Comparison of ENCODE assay signal across 18 cellular contexts in the genomic region with DNA sequence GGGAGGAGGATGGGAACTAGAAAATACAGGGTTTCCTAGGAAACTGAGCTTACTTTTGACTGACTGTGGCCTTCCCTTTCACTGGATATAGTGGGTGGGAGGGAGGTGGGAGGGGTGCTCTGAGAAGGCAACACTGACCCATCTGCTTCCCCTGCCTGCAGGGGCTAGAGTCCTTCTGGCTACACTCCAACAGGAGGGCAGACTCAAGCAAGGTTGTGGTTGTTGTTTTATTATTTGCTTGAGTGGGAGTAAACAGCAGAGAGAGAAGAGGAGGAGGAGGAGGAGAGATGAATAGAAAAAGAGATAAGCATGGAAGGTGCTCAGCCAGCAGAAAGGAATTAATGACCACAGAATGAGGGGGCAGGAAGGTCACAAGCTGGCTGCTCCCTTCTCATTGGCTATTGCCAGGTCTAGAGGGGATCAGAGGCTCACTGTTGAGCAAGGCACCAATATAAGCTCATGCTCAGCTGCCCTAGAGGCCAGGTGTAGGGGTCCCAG.
DNase-seq lines count a peak whose midpoint lies in the region; ATAC-seq, FAIRE-seq and TF ChIP-seq lines count a peak whose summit lies in the region.
"Had no signal": no experiment of that assay in that cellular context is flagged by ENCODE, and none has a peak within 500 bp of the region (broad histone marks: within the 10 kb centered on the region; RNA-seq: fewer than 3 reads in every experiment).

No MANE protein-coding gene starts in this region.

- peaks cover 0 to 40% (median 12%) of the 10 kb centered on the region in 3 donors for H3K4me1 ChIP-seq in gastroesophageal sphincter
- H3K4me1 ChIP-seq: body of pancreas, Caco-2 had no signal

- peaks cover 43% of the 10 kb centered on the region for H3K4me1 Mint-ChIP-seq in T-helper 17 cell

- no peak overlapping the region for H3K27ac Mint-ChIP-seq in T-helper 17 cell
- H3K27ac Mint-ChIP-seq: activated CD4-positive, alpha-beta memory T cell treated with anti-CD3 and anti-CD28 coated beads, Interleukin-2, amount 10 ng/mL, durations not matched to agents 7 days and 5 days; activated T-helper 2 cell treated with anti-CD3 and anti-CD28 coated beads, Interferon-gamma antibody, Interleukin-2, Interleukin-4, amounts not matched to agents 10 μg/mL and 5 μg/mL and 100 μg/mL, durations not matched to agents 14 hours and 24 hours and 36 hours; nephron progenitor cell had no signal

- no peak overlapping the region for H3K4me3 Mint-ChIP-seq in T-helper 17 cell
- H3K4me3 Mint-ChIP-seq: activated CD4-positive, alpha-beta memory T cell treated with anti-CD3 and anti-CD28 coated beads, Interleukin-2, amount 10 ng/mL, durations not matched to agents 7 days and 5 days; nephron progenitor cell had no signal

- TF ChIP-seq CTCF in gastroesophageal sphincter (IDR thresholded peaks at IDR 0.05) = no peak

- no peaks in the 10 kb centered on the region for H3K36me3 ChIP-seq in gastroesophageal sphincter
- H3K36me3 ChIP-seq: gastrocnemius medialis, thoracic aorta had no signal

- no peak overlapping the region for H3K4me3 ChIP-seq in gastroesophageal sphincter
- H3K4me3 ChIP-seq: body of pancreas, gastrocnemius medialis, thoracic aorta had no signal

- no peaks in the 10 kb centered on the region for H3K27me3 ChIP-seq in gastroesophageal sphincter
- H3K27me3 ChIP-seq: body of pancreas, gastrocnemius medialis had no signal

- DNase-seq in NCI-H2196 (lab: John Stamatoyannopoulos, UW; ENCODE audit: unreplicated experiment) = peak; percentile 25
- DNase-seq in NCI-H2196 treated with DMSO at 0.1 percent for 48 hours (lab: John Stamatoyannopoulos, UW; ENCODE audit: unreplicated experiment) = no peak
- DNase-seq in NCI-H82 treated with DMSO at 0.1 percent for 48 hours (lab: John Stamatoyannopoulos, UW; ENCODE audit: unreplicated experiment) = peak; percentile 38
- DNase-seq in T-helper 17 cell = no peak
- no peak for DNase-seq in GM12892 (ENCODE audit: insufficient read length)
- DNase-seq: activated CD4-positive, alpha-beta memory T cell treated with anti-CD3 and anti-CD28 coated beads, Interleukin-2, amount 10 ng/mL, durations not matched to agents 7 days and 5 days; body of pancreas; Caco-2; effector memory CD4-positive, alpha-beta T cell; left cardiac atrium; NCI-H446 treated with DMSO at 0.1 percent for 48 hours; nephron progenitor cell had no signal

- TF ChIP-seq EP300 in gastroesophageal sphincter (IDR thresholded peaks at IDR 0.05) = no peak

- no peaks in the 10 kb centered on the region for H3K36me3 Mint-ChIP-seq in T-helper 17 cell (ENCODE audit: low read depth)

- no peak for FAIRE-seq in GM12892 (lab: Jason Lieb, UNC)

- H3K27me3 Mint-ChIP-seq in T-helper 17 cell = no peaks in the 10 kb centered on the region
- H3K27me3 Mint-ChIP-seq: activated CD4-positive, alpha-beta memory T cell treated with anti-CD3 and anti-CD28 coated beads, Interleukin-2, amount 10 ng/mL, durations not matched to agents 7 days and 5 days had no signal

- TF ChIP-seq POLR2A in gastroesophageal sphincter (IDR thresholded peaks at IDR 0.05) (no peak), GM12892 (IDR thresholded peaks at IDR 0.05; ENCODE audit: low read depth, low read length) (no peak)

- H3K27ac ChIP-seq in gastroesophageal sphincter (peak overlapping the region in 3 of 4 donors; percentile 27 to 47 (median 31)), temporal lobe (ENCODE audit: low read depth, low read length) (peak overlapping the region; percentile 10)
- H3K27ac ChIP-seq: body of pancreas, thoracic aorta had no signal

- no peaks in the 10 kb centered on the region for H3K9me3 ChIP-seq in gastroesophageal sphincter
- H3K9me3 ChIP-seq in T-helper 17 cell (ENCODE audit: control insufficient read depth, low read length, poor library complexity, severe bottlenecking) = no peaks in the 10 kb centered on the region
- H3K9me3 ChIP-seq: body of pancreas, Caco-2, gastrocnemius medialis, thoracic aorta had no signal

- ATAC-seq in gastroesophageal sphincter (no peak), T-helper 17 cell (no peak), HG03135 (IDR thresholded peaks at IDR 0.05; ENCODE audit: unreplicated experiment) (no peak)
- ATAC-seq: body of pancreas had no signal

Comparison
In these comparisons a context has a peak if more than half of its experiments do, and no peak if none do; other contexts are left out.
1. DNase-seq: peak in NCI-H2196 (single experiment) and NCI-H82 treated with DMSO at 0.1 percent for 48 hours (single experiment); none in NCI-H2196 treated with DMSO at 0.1 percent for 48 hours (single experiment), T-helper 17 cell (0 of 3) and GM12892 (single experiment).